8 cellular contexts compared by ENCODE assay signal in genomic region chr3:69740103-69741021, GRCh38. TPM values are rescaled to one million over a fixed set of nuclear protein-coding genes. Genes with fewer than 3 reads are reported as not detected.
DNase-seq lines count a peak whose midpoint lies in the region; ATAC-seq and TF ChIP-seq lines count a peak whose summit lies in the region.

No MANE protein-coding gene starts in this region.

- peak overlapping the region; percentile 46 for H3K4me3 Mint-ChIP-seq in activated naive CD8-positive, alpha-beta T cell treated with anti-CD3 and anti-CD28 coated beads for 36 hours
- no peak overlapping the region for H3K4me3 Mint-ChIP-seq in activated naive CD8-positive, alpha-beta T cell treated with anti-CD3 and anti-CD28 coated beads, Interleukin-2, amount 50 U/mL, for 24 hours
- peak overlapping the region; percentile 66 to 74 for H3K4me3 Mint-ChIP-seq in stimulated activated naive CD8-positive, alpha-beta T cell treated with anti-CD3 and anti-CD28 coated beads, Interleukin-15, amount 100 ng/mL, for 72 hours

- H3K4me1 ChIP-seq in ascending aorta, result peaks cover 2 to 15% of the 10 kb centered on the region in 2 donors
- no peaks in the 10 kb centered on the region for H3K4me1 ChIP-seq in effector memory CD4-positive, alpha-beta T cell (ENCODE audit: control insufficient read depth, insufficient read depth, low read length, poor library complexity, severe bottlenecking)

- H3K27ac ChIP-seq in ascending aorta, result peak overlapping the region; percentile 78 to 83
- H3K27ac ChIP-seq in effector memory CD4-positive, alpha-beta T cell (ENCODE audit: insufficient read depth, low read length, poor library complexity, severe bottlenecking), result no peak overlapping the region

- peaks cover 6% of the 10 kb centered on the region for H3K4me1 Mint-ChIP-seq in activated naive CD8-positive, alpha-beta T cell treated with anti-CD3 and anti-CD28 coated beads for 36 hours
- no peaks in the 10 kb centered on the region for H3K4me1 Mint-ChIP-seq in activated naive CD8-positive, alpha-beta T cell treated with anti-CD3 and anti-CD28 coated beads, Interleukin-2, amount 50 U/mL, for 24 hours
- peaks cover 17% of the 10 kb centered on the region for H3K4me1 Mint-ChIP-seq in stimulated activated naive CD8-positive, alpha-beta T cell treated with anti-CD3 and anti-CD28 coated beads, Interleukin-15, amount 100 ng/mL, for 72 hours

- no peak overlapping the region for H3K27ac Mint-ChIP-seq in activated naive CD8-positive, alpha-beta T cell treated with anti-CD3 and anti-CD28 coated beads for 36 hours
- H3K27ac Mint-ChIP-seq in activated naive CD8-positive, alpha-beta T cell treated with anti-CD3 and anti-CD28 coated beads, Interleukin-2, amount 50 U/mL, for 24 hours, result no peak overlapping the region
- no peak overlapping the region for H3K27ac Mint-ChIP-seq in stimulated activated naive CD8-positive, alpha-beta T cell treated with anti-CD3 and anti-CD28 coated beads, Interleukin-15, amount 100 ng/mL, for 72 hours

- H3K36me3 Mint-ChIP-seq in activated naive CD8-positive, alpha-beta T cell treated with anti-CD3 and anti-CD28 coated beads for 36 hours, result no peaks in the 10 kb centered on the region
- no peaks in the 10 kb centered on the region for H3K36me3 Mint-ChIP-seq in activated naive CD8-positive, alpha-beta T cell treated with anti-CD3 and anti-CD28 coated beads, Interleukin-2, amount 50 U/mL, for 24 hours (ENCODE audit: low read depth)

- H3K27me3 Mint-ChIP-seq in activated naive CD8-positive, alpha-beta T cell treated with anti-CD3 and anti-CD28 coated beads for 36 hours, result peaks cover 62% of the 10 kb centered on the region
- H3K27me3 Mint-ChIP-seq in activated naive CD8-positive, alpha-beta T cell treated with anti-CD3 and anti-CD28 coated beads, Interleukin-2, amount 50 U/mL, for 24 hours, result peaks cover 53% of the 10 kb centered on the region
- peaks cover 79% of the 10 kb centered on the region for H3K27me3 Mint-ChIP-seq in stimulated activated naive CD8-positive, alpha-beta T cell treated with anti-CD3 and anti-CD28 coated beads, Interleukin-15, amount 100 ng/mL, for 72 hours

- H3K4me3 ChIP-seq in ascending aorta, result peak overlapping the region; percentile 92 to 100
- no peak overlapping the region for H3K4me3 ChIP-seq in effector memory CD4-positive, alpha-beta T cell (ENCODE audit: insufficient read depth, low read depth, low read length, poor library complexity, severe bottlenecking)

- H3K36me3 ChIP-seq in ascending aorta, result no peaks in the 10 kb centered on the region
- H3K36me3 ChIP-seq in effector memory CD4-positive, alpha-beta T cell (ENCODE audit: control insufficient read depth, insufficient read depth, low read length), result no peaks in the 10 kb centered on the region

- no peaks in the 10 kb centered on the region for H3K9me3 Mint-ChIP-seq in activated naive CD8-positive, alpha-beta T cell treated with anti-CD3 and anti-CD28 coated beads for 36 hours
- no peaks in the 10 kb centered on the region for H3K9me3 Mint-ChIP-seq in activated naive CD8-positive, alpha-beta T cell treated with anti-CD3 and anti-CD28 coated beads, Interleukin-2, amount 50 U/mL, for 24 hours
- H3K9me3 Mint-ChIP-seq in stimulated activated naive CD8-positive, alpha-beta T cell treated with anti-CD3 and anti-CD28 coated beads, Interleukin-15, amount 100 ng/mL, for 72 hours, result no peaks in the 10 kb centered on the region

- peak; percentile 4 for DNase-seq in activated naive CD8-positive, alpha-beta T cell treated with anti-CD3 and anti-CD28 coated beads for 36 hours
- no peak for DNase-seq in activated naive CD8-positive, alpha-beta T cell treated with anti-CD3 and anti-CD28 coated beads, Interleukin-2, amount 50 U/mL, for 24 hours
- DNase-seq in ascending aorta (ENCODE audit: low spot score in 2 of 2) (peak in 1 of 2 donors; percentile 64), iPS-NIHi11 (ENCODE audit: low spot score) (peak; percentile 77), cerebellar nuclear complex (lab: John Stamatoyannopoulos, UW) (no peak)
- no peak for DNase-seq in stimulated activated naive CD8-positive, alpha-beta T cell treated with anti-CD3 and anti-CD28 coated beads, Interleukin-15, amount 100 ng/mL, for 72 hours
- no peak for DNase-seq in effector memory CD4-positive, alpha-beta T cell

- no peaks in the 10 kb centered on the region for H3K27me3 ChIP-seq in ascending aorta
- peaks cover 4% of the 10 kb centered on the region for H3K27me3 ChIP-seq in effector memory CD4-positive, alpha-beta T cell (replicated peaks; ENCODE audit: control insufficient read depth, insufficient read depth, low read length, poor library complexity, severe bottlenecking)

- intact Hi-C loops in ascending aorta (cut with DNase I), result no loop called here

- no peak for TF ChIP-seq CTCF in ascending aorta (IDR thresholded peaks at IDR 0.05)

- ATAC-seq in activated naive CD8-positive, alpha-beta T cell treated with anti-CD3 and anti-CD28 coated beads, Interleukin-2, amount 50 U/mL, for 24 hours, result no peak
- no peak for ATAC-seq in stimulated activated naive CD8-positive, alpha-beta T cell treated with anti-CD3 and anti-CD28 coated beads, Interleukin-15, amount 100 ng/mL, for 72 hours
- ATAC-seq in HG03196 (IDR thresholded peaks at IDR 0.05; ENCODE audit: unreplicated experiment), result no peak

- H3K9me3 ChIP-seq in ascending aorta, result no peaks in the 10 kb centered on the region
- no peaks in the 10 kb centered on the region for H3K9me3 ChIP-seq in effector memory CD4-positive, alpha-beta T cell (ENCODE audit: control insufficient read depth, low read length)

RNA-seq across cellular contexts. Expression of gene MITF, which starts 1.1 kb away (rescaled TPM):
- under 1 TPM; 0.06 to 0.25 TPM for total RNA-seq in activated naive CD8-positive, alpha-beta T cell treated with anti-CD3 and anti-CD28 coated beads for 36 hours
- total RNA-seq in ascending aorta, result 27.4 TPM

Comparison
In these comparisons a context has a peak if more than half of its experiments do, and no peak if none do; other contexts are left out.
1. DNase-seq: peak in activated naive CD8-positive, alpha-beta T cell treated with anti-CD3 and anti-CD28 coated beads for 36 hours (single experiment) and iPS-NIHi11 (single experiment); none in activated naive CD8-positive, alpha-beta T cell treated with anti-CD3 and anti-CD28 coated beads, Interleukin-2, amount 50 U/mL, for 24 hours (single experiment), stimulated activated naive CD8-positive, alpha-beta T cell treated with anti-CD3 and anti-CD28 coated beads, Interleukin-15, amount 100 ng/mL, for 72 hours (0 of 2), cerebellar nuclear complex (0 of 2) and effector memory CD4-positive, alpha-beta T cell (0 of 3).
2. RNA of gene MITF, which starts 1.1 kb away (total RNA-seq): 27.4 TPM in ascending aorta (single experiment); 0.06 to 0.25 TPM in activated naive CD8-positive, alpha-beta T cell treated with anti-CD3 and anti-CD28 coated beads for 36 hours; every median in the first group is over 10 times any median in the second.